ENCODE assay signal across 13 cellular contexts in genomic region chr1:54361342-54361741, GRCh38. TPM values are rescaled to one million over a fixed set of nuclear protein-coding genes. Genes with fewer than 3 reads are reported as not detected.
DNase-seq lines count a peak whose midpoint lies in the region; TF ChIP-seq lines count a peak whose summit lies in the region.
"Had no signal": no experiment of that assay in that cellular context is flagged by ENCODE, and none has a peak within 500 bp of the region (broad histone marks: within the 10 kb centered on the region; RNA-seq: fewer than 3 reads in every experiment).

No MANE protein-coding gene starts in this region.

- peaks cover 81% of the 10 kb centered on the region for H3K4me1 Mint-ChIP-seq in activated CD4-positive, alpha-beta T cell treated with anti-CD3 and anti-CD28 coated beads, Interleukin-2, amount 10 ng/mL, durations not matched to agents 24 days and 14 days
- peaks cover 58% of the 10 kb centered on the region for H3K4me1 Mint-ChIP-seq in activated CD4-positive, alpha-beta T cell treated with anti-CD3 and anti-CD28 coated beads, Interleukin-2, amount 10 ng/mL, durations not matched to agents 7 days and 5 days

- peak overlapping the region; percentile 62 for H3K27ac ChIP-seq in VCaP
- H3K27ac ChIP-seq: tibial nerve had no signal

- intact Hi-C loops in activated CD4-positive, alpha-beta T cell treated with anti-CD3 and anti-CD28 coated beads, Interleukin-2, amount 10 ng/mL, durations not matched to agents 24 days and 14 days (cut with micrococcal nuclease) = no loop called here
- intact Hi-C loops in head of caudate nucleus (cut with DNase I) = no loop called here

- CTCF ChIA-PET in activated CD4-positive, alpha-beta T cell treated with anti-CD3 and anti-CD28 coated beads, Interleukin-2, amount 10 ng/mL, durations not matched to agents 7 days and 5 days (lab: Charles Lee) = no interaction called here

- no peaks in the 10 kb centered on the region for H3K9me3 Mint-ChIP-seq in activated CD4-positive, alpha-beta T cell treated with anti-CD3 and anti-CD28 coated beads, Interleukin-2, amount 10 ng/mL, durations not matched to agents 24 days and 14 days
- H3K9me3 Mint-ChIP-seq in activated CD4-positive, alpha-beta T cell treated with anti-CD3 and anti-CD28 coated beads, Interleukin-2, amount 10 ng/mL, durations not matched to agents 7 days and 5 days = no peaks in the 10 kb centered on the region
- H3K9me3 Mint-ChIP-seq: activated CD4-positive, alpha-beta memory T cell treated with anti-CD3 and anti-CD28 coated beads for 36 hours had no signal

- peak overlapping the region; percentile 18 for H3K27ac Mint-ChIP-seq in activated CD4-positive, alpha-beta T cell treated with anti-CD3 and anti-CD28 coated beads, Interleukin-2, amount 10 ng/mL, durations not matched to agents 24 days and 14 days
- no peak overlapping the region for H3K27ac Mint-ChIP-seq in activated CD4-positive, alpha-beta T cell treated with anti-CD3 and anti-CD28 coated beads, Interleukin-2, amount 10 ng/mL, durations not matched to agents 7 days and 5 days
- H3K27ac Mint-ChIP-seq: activated CD4-positive, alpha-beta memory T cell treated with anti-CD3 and anti-CD28 coated beads for 36 hours had no signal

- H3K27me3 Mint-ChIP-seq in activated CD4-positive, alpha-beta T cell treated with anti-CD3 and anti-CD28 coated beads, Interleukin-2, amount 10 ng/mL, durations not matched to agents 24 days and 14 days = no peaks in the 10 kb centered on the region
- H3K27me3 Mint-ChIP-seq in activated CD4-positive, alpha-beta T cell treated with anti-CD3 and anti-CD28 coated beads, Interleukin-2, amount 10 ng/mL, durations not matched to agents 7 days and 5 days = no peaks in the 10 kb centered on the region
- H3K27me3 Mint-ChIP-seq: activated CD4-positive, alpha-beta memory T cell treated with anti-CD3 and anti-CD28 coated beads for 36 hours had no signal

- DNase-seq in activated CD4-positive, alpha-beta T cell treated with anti-CD3 and anti-CD28 coated beads, Interleukin-2, amount 10 ng/mL, durations not matched to agents 24 days and 14 days = no peak
- DNase-seq in activated CD4-positive, alpha-beta T cell treated with anti-CD3 and anti-CD28 coated beads, Interleukin-2, amount 10 ng/mL, durations not matched to agents 7 days and 5 days = no peak
- DNase-seq in head of caudate nucleus (peak in 31 of 42 donors; percentile 21 to 74 (median 45)), pons (ENCODE audit: low spot score) (peak; percentile 74), NCI-H1048 (lab: John Stamatoyannopoulos, UW) (no peak), NCI-H2081 treated with DMSO at 0.1 percent for 48 hours (lab: John Stamatoyannopoulos, UW) (no peak)
- DNase-seq in activated CD8-positive, alpha-beta memory T cell treated with anti-CD3 and anti-CD28 coated beads, Interleukin-2, amount 50 U/mL, for 48 hours = no peak
- DNase-seq: activated CD4-positive, alpha-beta memory T cell treated with anti-CD3 and anti-CD28 coated beads for 36 hours; activated gamma-delta T cell treated with Interleukin-2 at 50 U/mL for 16 hours; NCI-H1417; NCI-H510A had no signal

- H3K4me3 Mint-ChIP-seq in activated CD4-positive, alpha-beta T cell treated with anti-CD3 and anti-CD28 coated beads, Interleukin-2, amount 10 ng/mL, durations not matched to agents 24 days and 14 days = no peak overlapping the region
- H3K4me3 Mint-ChIP-seq in activated CD4-positive, alpha-beta T cell treated with anti-CD3 and anti-CD28 coated beads, Interleukin-2, amount 10 ng/mL, durations not matched to agents 7 days and 5 days = no peak overlapping the region
- H3K4me3 Mint-ChIP-seq: activated CD4-positive, alpha-beta memory T cell treated with anti-CD3 and anti-CD28 coated beads for 36 hours had no signal

- POLR2A ChIA-PET in activated CD4-positive, alpha-beta T cell treated with anti-CD3 and anti-CD28 coated beads, Interleukin-2, amount 10 ng/mL, durations not matched to agents 7 days and 5 days (lab: Charles Lee) = no interaction called here

- H3K36me3 Mint-ChIP-seq in activated CD4-positive, alpha-beta T cell treated with anti-CD3 and anti-CD28 coated beads, Interleukin-2, amount 10 ng/mL, durations not matched to agents 24 days and 14 days (ENCODE audit: low read depth) = peaks cover 29% of the 10 kb centered on the region
- peaks cover 25% of the 10 kb centered on the region for H3K36me3 Mint-ChIP-seq in activated CD4-positive, alpha-beta T cell treated with anti-CD3 and anti-CD28 coated beads, Interleukin-2, amount 10 ng/mL, durations not matched to agents 7 days and 5 days (ENCODE audit: low read depth)

- no peak for TF ChIP-seq CTCF in VCaP (conservative IDR thresholded peaks at IDR 0.05)

RNA-seq across cellular contexts. Expression of gene SSBP3, which starts 44.9 kb away (rescaled TPM):
- total RNA-seq in activated CD4-positive, alpha-beta T cell treated with anti-CD3 and anti-CD28 coated beads, Interleukin-2, amount 10 ng/mL, durations not matched to agents 24 days and 14 days = 84.1 and 87.9 TPM in 2 replicates
- 100 to 1,000 TPM in 1 of 2 experiments, 10 to 100 TPM in 1; 93.4 to 127 TPM for total RNA-seq in activated CD4-positive, alpha-beta T cell treated with anti-CD3 and anti-CD28 coated beads, Interleukin-2, amount 10 ng/mL, durations not matched to agents 7 days and 5 days

Comparison
In these comparisons a context has a peak if more than half of its experiments do, and no peak if none do; other contexts are left out.
1. DNase-seq: peak in head of caudate nucleus (31 of 42) and pons (single experiment); none in activated CD4-positive, alpha-beta T cell treated with anti-CD3 and anti-CD28 coated beads, Interleukin-2, amount 10 ng/mL, durations not matched to agents 24 days and 14 days (single experiment), activated CD4-positive, alpha-beta T cell treated with anti-CD3 and anti-CD28 coated beads, Interleukin-2, amount 10 ng/mL, durations not matched to agents 7 days and 5 days (single experiment), NCI-H1048 (single experiment), activated CD8-positive, alpha-beta memory T cell treated with anti-CD3 and anti-CD28 coated beads, Interleukin-2, amount 50 U/mL, for 48 hours (single experiment) and NCI-H2081 treated with DMSO at 0.1 percent for 48 hours (single experiment).